Comparison of ENCODE assay signal across 1 cellular context in genomic region chr10:43647576-43647975, GRCh38.
TF ChIP-seq lines count a peak whose summit lies in the region.

No MANE protein-coding gene starts in this region.

TF ChIP-seq in K562, 482 proteins besides CTCF, POLR2A, EP300 and RAD21 (continued from another document):
- no peak for TF ChIP-seq STAT6 (CRISPR knock-in tag; IDR thresholded peaks at IDR 0.05)
- no peak for TF ChIP-seq L3MBTL2 (IDR thresholded peaks at IDR 0.05)
- no peak for TF ChIP-seq GATA2 (CRISPR knock-in tag; IDR thresholded peaks at IDR 0.05)
- no peak for TF ChIP-seq ZNF165 (CRISPR knock-in tag; IDR thresholded peaks at IDR 0.05; ENCODE audit: borderline replicate concordance)
- TF ChIP-seq ATF6 (CRISPR knock-in tag; IDR thresholded peaks at IDR 0.05): no peak
- TF ChIP-seq IRF2 (CRISPR knock-in tag; IDR thresholded peaks at IDR 0.05): no peak
